8 cellular contexts compared by ENCODE assay signal in genomic region chr6:16322666-16323312, GRCh38.
DNase-seq lines count a peak whose midpoint lies in the region; ATAC-seq lines count a peak whose summit lies in the region.

No MANE protein-coding gene starts in this region.

- DNase-seq in Caki2 (ENCODE audit: low read depth) (peak; percentile 58), SK-N-MC (ENCODE audit: low read depth, low spot score) (no peak), iris pigment epithelial cell (ENCODE audit: low read depth) (peak; percentile 86), NCI-H128 (lab: John Stamatoyannopoulos, UW; ENCODE audit: unreplicated experiment) (no peak)
- DNase-seq in activated naive CD8-positive, alpha-beta T cell treated with anti-CD3 and anti-CD28 coated beads, Interleukin-2, amount 50 U/mL, for 24 hours: peak; percentile 69
- DNase-seq in stimulated activated CD4-positive, alpha-beta T cell treated with anti-CD3 and anti-CD28 coated beads, Interleukin-1b, Interleukin-23, amount 100 ng/mL, for 1 hour (ENCODE audit: low read depth in 2 of 2): peak; percentile 27 to 39

- H3K27ac ChIP-seq in HUES48 (ENCODE audit: low read depth, low read length) (peak overlapping the region; percentile 65), SK-N-MC (peak overlapping the region; percentile 74)

- peaks cover 14% of the 10 kb centered on the region for H3K36me3 Mint-ChIP-seq in activated naive CD8-positive, alpha-beta T cell treated with anti-CD3 and anti-CD28 coated beads, Interleukin-2, amount 50 U/mL, for 24 hours (ENCODE audit: low read depth)

- H3K4me1 Mint-ChIP-seq in activated naive CD8-positive, alpha-beta T cell treated with anti-CD3 and anti-CD28 coated beads, Interleukin-2, amount 50 U/mL, for 24 hours: peaks cover 80% of the 10 kb centered on the region

- H3K27me3 Mint-ChIP-seq in activated naive CD8-positive, alpha-beta T cell treated with anti-CD3 and anti-CD28 coated beads, Interleukin-2, amount 50 U/mL, for 24 hours: no peaks in the 10 kb centered on the region

- H3K9ac ChIP-seq in HUES48 (ENCODE audit: low read depth, low read length): no peak overlapping the region
- H3K9ac ChIP-seq in SK-N-MC (ENCODE audit: insufficient read length): peak overlapping the region; percentile 62

- H3K27ac Mint-ChIP-seq in activated naive CD8-positive, alpha-beta T cell treated with anti-CD3 and anti-CD28 coated beads, Interleukin-2, amount 50 U/mL, for 24 hours: peak overlapping the region; percentile 92

- H3K4me1 ChIP-seq in HUES48 (ENCODE audit: control insufficient read depth, insufficient read depth, low read length): peaks cover 23% of the 10 kb centered on the region

- in situ Hi-C loops in Caki2 (cut with HindIII; ENCODE audit: low pct_unique_long_range_greater_than_20kb, low sequenced_read_pairs): no loop called here

- H3K36me3 ChIP-seq in HUES48 (ENCODE audit: control insufficient read depth, insufficient read depth, low read length): no peaks in the 10 kb centered on the region
- no peaks in the 10 kb centered on the region for H3K36me3 ChIP-seq in SK-N-MC (ENCODE audit: insufficient read depth, low read length)

- no peaks in the 10 kb centered on the region for H3K9me3 Mint-ChIP-seq in activated naive CD8-positive, alpha-beta T cell treated with anti-CD3 and anti-CD28 coated beads, Interleukin-2, amount 50 U/mL, for 24 hours

- peak; percentile 79 for ATAC-seq in GM21381 (IDR thresholded peaks at IDR 0.05; ENCODE audit: unreplicated experiment)
- ATAC-seq in activated naive CD8-positive, alpha-beta T cell treated with anti-CD3 and anti-CD28 coated beads, Interleukin-2, amount 50 U/mL, for 24 hours: peak; percentile 79

- no peak overlapping the region for H3K4me3 ChIP-seq in HUES48 (ENCODE audit: low read depth, low read length)
- 0 out of 2 replicates have a peak overlapping the region, but pooled peaks have one; percentile 17 for H3K4me3 ChIP-seq in SK-N-MC

- H3K9me3 ChIP-seq in HUES48 (ENCODE audit: control insufficient read depth, insufficient read depth, low read length) (no peaks in the 10 kb centered on the region), SK-N-MC (ENCODE audit: low read depth, low read length) (no peaks in the 10 kb centered on the region)

- H3K27me3 ChIP-seq in HUES48 (ENCODE audit: control insufficient read depth, insufficient read depth, low read length): no peaks in the 10 kb centered on the region

- peak overlapping the region; percentile 57 for H3K4me3 Mint-ChIP-seq in activated naive CD8-positive, alpha-beta T cell treated with anti-CD3 and anti-CD28 coated beads, Interleukin-2, amount 50 U/mL, for 24 hours

Comparison
In these comparisons a context has a peak if more than half of its experiments do, and no peak if none do; other contexts are left out.
1. DNase-seq: peak in Caki2 (single experiment), activated naive CD8-positive, alpha-beta T cell treated with anti-CD3 and anti-CD28 coated beads, Interleukin-2, amount 50 U/mL, for 24 hours (single experiment), iris pigment epithelial cell (single experiment) and stimulated activated CD4-positive, alpha-beta T cell treated with anti-CD3 and anti-CD28 coated beads, Interleukin-1b, Interleukin-23, amount 100 ng/mL, for 1 hour (2 of 2); none in SK-N-MC (single experiment) and NCI-H128 (single experiment).